Comparison of ENCODE assay signal across 2 cellular contexts in the genomic region with DNA sequence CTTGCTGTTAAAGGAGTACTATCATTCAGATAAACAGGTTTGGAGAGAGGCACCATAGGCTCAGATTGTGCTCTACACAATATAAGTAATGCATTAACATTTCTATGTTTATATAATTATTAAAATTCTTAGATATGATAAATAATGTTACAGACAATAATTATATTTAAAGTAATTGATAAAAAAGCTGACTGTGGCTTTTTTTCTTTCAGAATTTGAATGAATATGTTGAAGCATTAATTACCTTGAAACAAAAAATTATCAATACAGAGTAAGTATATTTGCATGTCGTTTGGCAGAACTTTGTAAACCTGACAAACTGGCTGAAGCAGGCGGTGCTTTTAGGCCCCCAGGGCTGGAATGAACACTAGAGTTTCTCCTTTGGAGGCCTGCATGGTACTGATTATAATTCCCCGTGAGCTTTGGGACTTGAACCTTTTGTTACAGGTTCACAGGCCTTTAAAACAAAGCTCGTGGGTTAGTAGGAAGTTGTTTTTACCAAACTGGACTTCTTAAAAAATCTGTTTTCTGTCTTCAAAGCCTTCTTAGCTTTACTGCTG.
A peak's percentile ranks its signal among the peaks of the same experiment; 100 is the strongest.
TF ChIP-seq lines count a peak whose summit lies in the region.

No MANE protein-coding gene starts in this region.

TF ChIP-seq in A549, 52 proteins besides CTCF, POLR2A, EP300 and RAD21:
- TF ChIP-seq TFCP2L1 (CRISPR knock-in tag; IDR thresholded peaks at IDR 0.05): no peak
- TF ChIP-seq MAFK (IDR thresholded peaks at IDR 0.05; ENCODE audit: partially characterized antibody): peak; percentile 71
- no peak for TF ChIP-seq BHLHE40 (IDR thresholded peaks at IDR 0.05; ENCODE audit: low read depth, low read length)

TF ChIP-seq in K562, 482 proteins besides CTCF, POLR2A, EP300 and RAD21:
- no peak for TF ChIP-seq KDM5B (IDR thresholded peaks at IDR 0.05; ENCODE audit: insufficient replicate concordance, low read depth, low read length)
- no peak for TF ChIP-seq TAL1 (IDR thresholded peaks at IDR 0.05)
- TF ChIP-seq HDAC3 (IDR thresholded peaks at IDR 0.05; ENCODE audit: borderline replicate concordance, partially characterized antibody): no peak
- TF ChIP-seq SIN3B (IDR thresholded peaks at IDR 0.05; ENCODE audit: low read depth): no peak
- TF ChIP-seq, protein P1, sequence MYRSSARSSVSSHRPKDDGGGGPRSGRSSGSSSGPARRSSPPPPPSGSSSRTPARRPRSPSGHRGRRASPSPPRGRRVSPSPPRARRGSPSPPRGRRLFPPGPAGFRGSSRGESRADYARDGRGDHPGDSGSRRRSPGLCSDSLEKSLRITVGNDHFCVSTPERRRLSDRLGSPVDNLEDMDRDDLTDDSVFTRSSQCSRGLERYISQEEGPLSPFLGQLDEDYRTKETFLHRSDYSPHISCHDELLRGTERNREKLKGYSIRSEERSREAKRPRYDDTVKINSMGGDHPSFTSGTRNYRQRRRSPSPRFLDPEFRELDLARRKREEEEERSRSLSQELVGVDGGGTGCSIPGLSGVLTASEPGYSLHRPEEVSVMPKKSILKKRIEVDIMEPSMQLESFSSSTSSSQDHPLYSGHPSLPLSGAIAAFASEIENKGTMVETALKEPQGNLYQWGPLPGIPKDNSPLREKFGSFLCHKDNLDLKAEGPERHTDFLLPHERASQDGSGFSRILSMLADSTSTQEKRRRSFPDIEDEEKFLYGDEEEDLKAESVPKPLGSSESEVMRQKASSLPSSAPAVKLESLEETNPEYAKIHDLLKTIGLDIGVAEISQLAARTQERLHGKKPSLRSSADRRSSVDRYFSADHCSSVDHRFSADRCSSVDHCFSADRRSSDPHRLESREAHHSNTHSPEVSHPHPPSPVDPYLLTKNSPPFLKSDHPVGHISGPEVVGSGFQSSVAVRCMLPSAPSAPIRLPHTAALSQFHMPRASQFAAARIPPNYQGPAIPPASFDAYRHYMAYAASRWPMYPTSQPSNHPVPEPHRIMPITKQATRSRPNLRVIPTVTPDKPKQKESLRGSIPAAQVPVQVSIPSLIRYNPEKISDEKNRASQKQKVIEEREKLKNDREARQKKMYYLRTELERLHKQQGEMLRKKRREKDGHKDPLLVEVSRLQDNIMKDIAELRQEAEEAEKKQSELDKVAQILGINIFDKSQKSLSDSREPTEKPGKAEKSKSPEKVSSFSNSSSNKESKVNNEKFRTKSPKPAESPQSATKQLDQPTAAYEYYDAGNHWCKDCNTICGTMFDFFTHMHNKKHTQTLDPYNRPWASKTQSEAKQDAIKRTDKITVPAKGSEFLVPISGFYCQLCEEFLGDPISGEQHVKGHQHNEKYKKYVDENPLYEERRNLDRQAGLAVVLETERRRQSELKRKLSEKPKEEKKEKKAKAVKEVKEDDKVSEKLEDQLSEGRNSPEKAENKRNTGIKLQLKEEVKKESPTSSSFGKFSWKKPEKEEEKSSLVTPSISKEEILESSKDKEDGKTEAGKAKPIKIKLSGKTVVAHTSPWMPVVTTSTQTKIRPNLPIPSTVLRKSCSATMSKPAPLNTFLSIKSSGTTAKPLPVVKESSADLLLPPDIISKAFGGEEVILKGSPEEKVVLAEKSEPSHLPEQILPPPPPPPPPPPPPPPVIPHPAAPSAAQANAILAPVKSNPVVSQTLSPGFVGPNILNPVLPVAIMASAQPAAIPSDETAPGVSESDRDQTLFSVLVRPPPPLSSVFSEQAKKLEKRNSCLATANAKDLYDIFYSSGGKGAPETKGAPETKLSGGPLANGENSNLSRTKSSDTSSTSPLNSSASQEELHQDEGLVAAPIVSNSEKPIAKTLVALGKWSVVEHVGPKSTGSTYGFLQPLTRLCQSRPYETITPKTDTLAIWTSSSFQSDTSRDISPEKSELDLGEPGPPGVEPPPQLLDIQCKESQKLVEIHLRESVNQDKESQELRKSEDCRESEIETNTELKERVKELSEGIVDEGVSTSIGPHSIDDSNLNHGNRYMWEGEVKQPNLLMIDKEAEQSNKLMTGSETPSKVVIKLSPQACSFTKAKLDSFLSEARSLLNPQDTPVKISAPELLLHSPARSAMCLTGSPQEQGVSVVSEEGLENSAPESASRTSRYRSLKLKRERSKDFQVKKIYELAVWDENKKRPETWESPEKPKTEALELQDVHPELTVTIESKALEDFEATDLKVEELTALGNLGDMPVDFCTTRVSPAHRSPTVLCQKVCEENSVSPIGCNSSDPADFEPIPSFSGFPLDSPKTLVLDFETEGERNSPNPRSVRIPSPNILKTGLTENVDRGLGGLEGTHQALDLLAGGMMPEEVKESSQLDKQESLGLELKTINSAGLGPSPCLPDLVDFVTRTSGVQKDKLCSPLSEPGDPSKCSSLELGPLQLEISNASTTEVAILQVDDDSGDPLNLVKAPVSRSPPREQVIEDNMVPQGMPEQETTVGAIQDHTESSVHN (IDR thresholded peaks at IDR 0.05; ENCODE audit: borderline replicate concordance in 1 of 2, low read depth in 1 of 2): no peak
- TF ChIP-seq ZNF316 (IDR thresholded peaks at IDR 0.05): peak; percentile 90
- peak; percentile 57; the same call in 1 of the 2 replicates for TF ChIP-seq MAFF (IDR thresholded peaks at IDR 0.05; ENCODE audit: low read length)
- no peak for TF ChIP-seq ZNF77 (CRISPR knock-in tag; IDR thresholded peaks at IDR 0.05)
- TF ChIP-seq, protein P2, sequence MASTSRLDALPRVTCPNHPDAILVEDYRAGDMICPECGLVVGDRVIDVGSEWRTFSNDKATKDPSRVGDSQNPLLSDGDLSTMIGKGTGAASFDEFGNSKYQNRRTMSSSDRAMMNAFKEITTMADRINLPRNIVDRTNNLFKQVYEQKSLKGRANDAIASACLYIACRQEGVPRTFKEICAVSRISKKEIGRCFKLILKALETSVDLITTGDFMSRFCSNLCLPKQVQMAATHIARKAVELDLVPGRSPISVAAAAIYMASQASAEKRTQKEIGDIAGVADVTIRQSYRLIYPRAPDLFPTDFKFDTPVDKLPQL (IDR thresholded peaks at IDR 0.05; ENCODE audit: extremely low read depth, insufficient read length): no peak
- TF ChIP-seq FOXK1 (CRISPR knock-in tag; IDR thresholded peaks at IDR 0.05; ENCODE audit: borderline replicate concordance): no peak
- TF ChIP-seq C11orf30 (IDR thresholded peaks at IDR 0.05; ENCODE audit: low read depth): peak; percentile 78
- peak; percentile 66; the same call in 1 of the 2 replicates for TF ChIP-seq MAFK (IDR thresholded peaks at IDR 0.05; ENCODE audit: low read length)
- TF ChIP-seq ZNF212 (CRISPR knock-in tag; IDR thresholded peaks at IDR 0.05): no peak
- TF ChIP-seq MAFG (tag; conservative IDR thresholded peaks at IDR 0.05): peak; percentile 40; the same call in 1 of the 2 replicates
- TF ChIP-seq ZC3H8 (IDR thresholded peaks at IDR 0.05): no peak
